ENCODE assay signal across 9 cellular contexts in genomic region chr14:68790656-68791077, GRCh38. TPM values are rescaled to one million over a fixed set of nuclear protein-coding genes. Genes with fewer than 3 reads are reported as not detected.
A peak's percentile ranks its signal among the peaks of the same experiment; 100 is the strongest.
DNase-seq lines count a peak whose midpoint lies in the region; ATAC-seq, FAIRE-seq and TF ChIP-seq lines count a peak whose summit lies in the region.
"Had no signal": no experiment of that assay in that cellular context is flagged by ENCODE, and none has a peak within 500 bp of the region (broad histone marks: within the 10 kb centered on the region; RNA-seq: fewer than 3 reads in every experiment).

No MANE protein-coding gene starts in this region.

- peaks cover 18 to 38% (median 33%) of the 10 kb centered on the region in 10 experiments for H3K4me1 ChIP-seq in BLaER1 treated with 17β-estradiol and CSF1 and Interleukin-3, amounts not matched to agents 10 nM and 100 nM
- H3K4me1 ChIP-seq in PC-9 (replicated peaks; ENCODE audit: insufficient read depth) (peaks cover 30% of the 10 kb centered on the region), kidney (ENCODE audit: control insufficient read depth in 1 of 2, insufficient read depth in 1 of 2, low read depth in 1 of 2, low read length in 2 of 2) (peaks cover 17 to 26% of the 10 kb centered on the region in 2 donors)

- peaks cover 83% of the 10 kb centered on the region for H3K79me2 ChIP-seq in PC-9 (ENCODE audit: low read depth)

- peak overlapping the region; percentile 92 for H3K4me3 Mint-ChIP-seq in activated naive CD8-positive, alpha-beta T cell treated with anti-CD3 and anti-CD28 coated beads, Interleukin-2, amount 50 U/mL, for 24 hours

- H2AFZ ChIP-seq in PC-9 = no peak overlapping the region

- no peak for FAIRE-seq in kidney (lab: Jason Lieb, UNC)
- FAIRE-seq: GM18507 had no signal

- H3K27ac Mint-ChIP-seq in activated naive CD8-positive, alpha-beta T cell treated with anti-CD3 and anti-CD28 coated beads, Interleukin-2, amount 50 U/mL, for 24 hours = peak overlapping the region; percentile 99

- CTCF ChIA-PET in PC-9 (lab: Charles Lee) = no interaction called here

- peak overlapping the region; percentile 80 to 93 (median 90) for H3K4me2 ChIP-seq in BLaER1 treated with 17β-estradiol and CSF1 and Interleukin-3, amounts not matched to agents 10 nM and 100 nM
- H3K4me2 ChIP-seq in PC-9 = peak overlapping the region; percentile 100

- H3K4me1 Mint-ChIP-seq in activated naive CD8-positive, alpha-beta T cell treated with anti-CD3 and anti-CD28 coated beads, Interleukin-2, amount 50 U/mL, for 24 hours = peaks cover 57% of the 10 kb centered on the region

- peaks cover 58% of the 10 kb centered on the region for H3K36me3 Mint-ChIP-seq in activated naive CD8-positive, alpha-beta T cell treated with anti-CD3 and anti-CD28 coated beads, Interleukin-2, amount 50 U/mL, for 24 hours (ENCODE audit: low read depth)

- intact Hi-C loops in PC-9 (cut with micrococcal nuclease; ENCODE audit: unreplicated experiment) = loop anchor here (1.0 to 5.0 kb wide), 2 partner anchors 278 to 856 kb away; no protein-coding TSS in a partner anchor
- intact Hi-C loops in kidney (cut with DNase I) = loop anchor here (10.0 kb wide), 1 partner anchor 246 kb away; no protein-coding TSS in a partner anchor

- H3K27me3 ChIP-seq in BLaER1 treated with 17β-estradiol and CSF1 and Interleukin-3, amounts not matched to agents 10 nM and 100 nM = no peaks in the 10 kb centered on the region
- no peaks in the 10 kb centered on the region for H3K27me3 ChIP-seq in PC-9 (ENCODE audit: insufficient read depth, low read depth)

- POLR2A ChIA-PET in PC-9 (lab: Charles Lee; ENCODE audit: unreplicated experiment) = interaction anchor here (0.6 kb wide), 3 partner anchors 214 to 483 kb away, joined by 3 to 4 read pairs (median 3); no protein-coding TSS in a partner anchor

- peak overlapping the region; percentile 84 to 100 (median 96) for H3K4me3 ChIP-seq in BLaER1 treated with 17β-estradiol and CSF1 and Interleukin-3, amounts not matched to agents 10 nM and 100 nM
- H3K4me3 ChIP-seq in PC-9 (peak overlapping the region; percentile 95), kidney (ENCODE audit: low read length in 2 of 2) (peak overlapping the region; percentile 89 to 100)

- ATAC-seq in activated naive CD8-positive, alpha-beta T cell treated with anti-CD3 and anti-CD28 coated beads, Interleukin-2, amount 50 U/mL, for 24 hours = peak; percentile 18

- no TSS peak for BruUV-seq in PC-9 (replicated peaks; lab: Mats Ljungman, UMichigan)

- H3K9ac ChIP-seq in BLaER1 treated with 17β-estradiol and CSF1 and Interleukin-3, amounts not matched to agents 10 nM and 100 nM = peak overlapping the region; percentile 96 to 100 (median 99)
- peak overlapping the region; percentile 99 to 100 for H3K9ac ChIP-seq in kidney (ENCODE audit: low read length in 2 of 2)

- no peak for TF ChIP-seq CTCF in PC-9 (conservative IDR thresholded peaks at IDR 0.05)
- no peak for TF ChIP-seq CTCF in kidney (IDR thresholded peaks at IDR 0.05; ENCODE audit: borderline replicate concordance, extremely low read depth, insufficient read depth)

- no peak for DNase-seq in PC-9
- peak; percentile 75 for DNase-seq in activated naive CD8-positive, alpha-beta T cell treated with anti-CD3 and anti-CD28 coated beads, Interleukin-2, amount 50 U/mL, for 24 hours
- DNase-seq in kidney = no peak
- DNase-seq in stimulated activated CD4-positive, alpha-beta T cell treated with anti-CD3 and anti-CD28 coated beads, Interleukin-4, amount 100 ng/mL, for 4 hours = peak; percentile 66 to 69
- DNase-seq in NCI-H2029 (lab: John Stamatoyannopoulos, UW) = no peak
- no peak for DNase-seq in DMS53 (lab: John Stamatoyannopoulos, UW)
- DNase-seq in NCI-H2029 treated with DMSO at 0.1 percent for 48 hours (lab: John Stamatoyannopoulos, UW) = no peak

- peaks cover 52 to 63% (median 57%) of the 10 kb centered on the region in 11 experiments for H3K36me3 ChIP-seq in BLaER1 treated with 17β-estradiol and CSF1 and Interleukin-3, amounts not matched to agents 10 nM and 100 nM
- H3K36me3 ChIP-seq in PC-9 (ENCODE audit: low read depth) = peaks cover 49% of the 10 kb centered on the region
- peaks cover 3 to 52% of the 10 kb centered on the region in 2 donors for H3K36me3 ChIP-seq in kidney (ENCODE audit: control insufficient read depth in 1 of 2, insufficient read depth in 2 of 2, low read length in 2 of 2)

- peak overlapping the region; percentile 96 to 100 (median 99) for H3K27ac ChIP-seq in BLaER1 treated with 17β-estradiol and CSF1 and Interleukin-3, amounts not matched to agents 10 nM and 100 nM
- H3K27ac ChIP-seq in PC-9 (peak overlapping the region; percentile 98), kidney (ENCODE audit: low read depth in 2 of 2, low read length in 2 of 2) (peak overlapping the region; percentile 98 to 100)

- H3K9me2 ChIP-seq in PC-9 (ENCODE audit: insufficient read depth) = no peaks in the 10 kb centered on the region

- H3F3A ChIP-seq in PC-9 (ENCODE audit: insufficient read depth, low read depth) = peaks cover 84% of the 10 kb centered on the region

- peaks cover 7 to 26% (median 14%) of the 10 kb centered on the region in 11 experiments; a peak in 13 of 22 replicates for H3K9me3 ChIP-seq in BLaER1 treated with 17β-estradiol and CSF1 and Interleukin-3, amounts not matched to agents 10 nM and 100 nM (replicated peaks in 1 of 11)
- H3K9me3 ChIP-seq in PC-9 (ENCODE audit: insufficient read depth, low read depth) (no peaks in the 10 kb centered on the region), kidney (ENCODE audit: control insufficient read depth in 1 of 2, low read length in 2 of 2) (no peaks in the 10 kb centered on the region)

- H3K27me3 Mint-ChIP-seq in activated naive CD8-positive, alpha-beta T cell treated with anti-CD3 and anti-CD28 coated beads, Interleukin-2, amount 50 U/mL, for 24 hours = peaks cover 3% of the 10 kb centered on the region

- H4K20me1 ChIP-seq in BLaER1 treated with 17β-estradiol and CSF1 and Interleukin-3, amounts not matched to agents 10 nM and 100 nM = peaks cover 38 to 70% (median 61%) of the 10 kb centered on the region in 11 experiments
- peaks cover 32% of the 10 kb centered on the region for H4K20me1 ChIP-seq in PC-9 (ENCODE audit: insufficient read depth)

- H3K9me3 Mint-ChIP-seq in activated naive CD8-positive, alpha-beta T cell treated with anti-CD3 and anti-CD28 coated beads, Interleukin-2, amount 50 U/mL, for 24 hours = no peaks in the 10 kb centered on the region

RNA-seq across cellular contexts. Expression of gene ZFP36L1, which starts 2.2 kb away (rescaled TPM):
- total RNA-seq in PC-9 (2021) (179 and 237 TPM in 2 replicates), kidney (289 TPM)
- polyA plus RNA-seq in kidney (ENCODE audit: insufficient read depth, low read depth, low replicate concordance) = 73.3 TPM

Comparison
In these comparisons a context has a peak if more than half of its experiments do, and no peak if none do; other contexts are left out.
1. DNase-seq: peak in activated naive CD8-positive, alpha-beta T cell treated with anti-CD3 and anti-CD28 coated beads, Interleukin-2, amount 50 U/mL, for 24 hours (single experiment) and stimulated activated CD4-positive, alpha-beta T cell treated with anti-CD3 and anti-CD28 coated beads, Interleukin-4, amount 100 ng/mL, for 4 hours (2 of 2); none in PC-9 (0 of 2), kidney (single experiment), NCI-H2029 (single experiment), DMS53 (single experiment) and NCI-H2029 treated with DMSO at 0.1 percent for 48 hours (single experiment).
2. Peak in every context shown above with its lines, with median percentiles within 50 percentile points of each other: H3K27ac ChIP-seq and H3K4me3 ChIP-seq.